Comparison of ENCODE assay signal across 8 cellular contexts in genomic region chr3:146577662-146578061, GRCh38. TPM values are rescaled to one million over a fixed set of nuclear protein-coding genes. Genes with fewer than 3 reads are reported as not detected.
DNase-seq lines count a peak whose midpoint lies in the region; ATAC-seq and TF ChIP-seq lines count a peak whose summit lies in the region.

No MANE protein-coding gene starts in this region.

- TF ChIP-seq CTCF in AG09319 (IDR thresholded peaks at IDR 0.05; ENCODE audit: low read depth, low read length) (peak; percentile 28), OCI-LY3 (IDR thresholded peaks at IDR 0.05; ENCODE audit: low read depth, low read length) (peak; percentile 71), mesothelial cell of epicardium (IDR thresholded peaks at IDR 0.05; ENCODE audit: unreplicated experiment) (peak; percentile 25), coronary artery (IDR thresholded peaks at IDR 0.05) (no peak)

- H3K4me1 Mint-ChIP-seq in mesothelial cell of epicardium, result peaks cover 7% of the 10 kb centered on the region

- no peak overlapping the region for H3K9ac ChIP-seq in OCI-LY3 (ENCODE audit: low read length)

- H3K27ac Mint-ChIP-seq in mesothelial cell of epicardium, result no peak overlapping the region

- no peaks in the 10 kb centered on the region for H3K27me3 ChIP-seq in OCI-LY3 (ENCODE audit: low read depth, low read length)

- H3K9me3 ChIP-seq in OCI-LY3 (ENCODE audit: insufficient read depth, low read length), result peaks cover 3% of the 10 kb centered on the region; the same call in 1 of the 2 replicates

- peaks cover 18% of the 10 kb centered on the region for H3K9me3 Mint-ChIP-seq in mesothelial cell of epicardium

- H3K27me3 Mint-ChIP-seq in mesothelial cell of epicardium (ENCODE audit: low read depth), result no peaks in the 10 kb centered on the region

- H2AFZ ChIP-seq in OCI-LY3 (ENCODE audit: low read depth, low read length), result no peak overlapping the region

- DNase-seq in AG09319 (ENCODE audit: extremely low read depth, low read depth) (peak; percentile 19), Daoy (ENCODE audit: low read depth) (peak; percentile 40), mesothelial cell of epicardium (ENCODE audit: low spot score in 2 of 2, unreplicated experiment in 2 of 2) (no peak), NCI-H226 (no peak), coronary artery (ENCODE audit: low spot score) (no peak)
- DNase-seq in central memory CD4-positive, alpha-beta T cell, result peak; percentile 17

- H3K36me3 ChIP-seq in OCI-LY3 (replicated peaks; ENCODE audit: low read depth, low read length), result peaks cover 6% of the 10 kb centered on the region

- no peaks in the 10 kb centered on the region for H4K20me1 ChIP-seq in OCI-LY3 (ENCODE audit: insufficient read depth, low read length)

- no peaks in the 10 kb centered on the region for H3K79me2 ChIP-seq in OCI-LY3 (ENCODE audit: low read length)

- peak; percentile 76 for ATAC-seq in HG02938 (IDR thresholded peaks at IDR 0.05; ENCODE audit: unreplicated experiment)

- H3K27ac ChIP-seq in OCI-LY3 (ENCODE audit: low read length), result no peak overlapping the region
- no peak overlapping the region for H3K27ac ChIP-seq in coronary artery

- H3K4me2 ChIP-seq in OCI-LY3 (ENCODE audit: low read length), result no peak overlapping the region

- peaks cover 21% of the 10 kb centered on the region for H3K4me1 ChIP-seq in OCI-LY3 (ENCODE audit: low read length)

- H3K4me3 ChIP-seq in OCI-LY3 (ENCODE audit: low read length) (no peak overlapping the region), coronary artery (no peak overlapping the region)

- no peak overlapping the region for H3K4me3 Mint-ChIP-seq in mesothelial cell of epicardium

- peaks cover 4% of the 10 kb centered on the region for H3K36me3 Mint-ChIP-seq in mesothelial cell of epicardium

RNA-seq across cellular contexts. Expression of gene PLSCR5, which starts 27.5 kb away (rescaled TPM):
- not detected in 2 replicates for total RNA-seq in Daoy (2014; rRNA removed; shearing (Covaris generic))
- 0.20 TPM in 1 of 3 replicates, not detected in the others for total RNA-seq in mesothelial cell of epicardium

RNA-seq across cellular contexts. Expression of gene PLSCR1, which starts 33.3 kb away (rescaled TPM):
- total RNA-seq in Daoy (2014; rRNA removed; shearing (Covaris generic)), result 52.5 and 92.2 TPM in 2 replicates
- total RNA-seq in mesothelial cell of epicardium, result 64.1 to 71.0 TPM (median 66.0 TPM) in 3 replicates

Comparison
In these comparisons a context has a peak if more than half of its experiments do, and no peak if none do; other contexts are left out.
1. DNase-seq: peak in AG09319 (single experiment), Daoy (single experiment) and central memory CD4-positive, alpha-beta T cell (single experiment); none in mesothelial cell of epicardium (0 of 2), NCI-H226 (single experiment) and coronary artery (single experiment).